14 cellular contexts compared by ENCODE assay signal in genomic region chr1:221723018-221723917, GRCh38. TPM values are rescaled to one million over a fixed set of nuclear protein-coding genes. Genes with fewer than 3 reads are reported as not detected.
DNase-seq lines count a peak whose midpoint lies in the region; ATAC-seq and TF ChIP-seq lines count a peak whose summit lies in the region.
"Had no signal": no experiment of that assay in that cellular context is flagged by ENCODE, and none has a peak within 500 bp of the region (broad histone marks: within the 10 kb centered on the region; RNA-seq: fewer than 3 reads in every experiment).

No MANE protein-coding gene starts in this region.

- peaks cover 58% of the 10 kb centered on the region for H3K36me3 Mint-ChIP-seq in activated T-helper 1 cell treated with anti-CD3 and anti-CD28 coated beads, Interleukin-12 subunit alpha, Interleukin-12 subunit beta, Interleukin-2, Interleukin-4 antibody, amounts not matched to agents 30 ng/mL and 10 ng/mL and 1 ng/mL, durations not matched to agents 14 hours and 24 hours and 36 hours (ENCODE audit: low read depth)
- peaks cover 7 to 14% (median 14%) of the 10 kb centered on the region in 3 donors for H3K36me3 Mint-ChIP-seq in CD8-positive, alpha-beta memory T cell

- H3K4me1 Mint-ChIP-seq in activated T-helper 1 cell treated with anti-CD3 and anti-CD28 coated beads, Interleukin-12 subunit alpha, Interleukin-12 subunit beta, Interleukin-2, Interleukin-4 antibody, amounts not matched to agents 30 ng/mL and 10 ng/mL and 1 ng/mL, durations not matched to agents 14 hours and 24 hours and 36 hours (ENCODE audit: low read depth): peaks cover 85% of the 10 kb centered on the region
- H3K4me1 Mint-ChIP-seq in CD8-positive, alpha-beta memory T cell: peaks cover 32 to 58% (median 52%) of the 10 kb centered on the region in 3 donors

- POLR2A ChIA-PET in CD8-positive, alpha-beta memory T cell (lab: Charles Lee): interaction anchor here (1.4 kb wide), 1 partner anchor 10 kb away, joined by 4 read pairs; no protein-coding TSS in a partner anchor

- TF ChIP-seq CTCF in AG10803 (conservative IDR thresholded peaks at IDR 0.05; ENCODE audit: low read length): no peak

- CTCF ChIA-PET in CD8-positive, alpha-beta memory T cell (lab: Charles Lee): interaction anchor here (1.0 kb wide), 1 partner anchor 8 kb away, joined by 3 read pairs; no protein-coding TSS in a partner anchor

- H3K27ac Mint-ChIP-seq in activated T-helper 1 cell treated with anti-CD3 and anti-CD28 coated beads, Interleukin-12 subunit alpha, Interleukin-12 subunit beta, Interleukin-2, Interleukin-4 antibody, amounts not matched to agents 30 ng/mL and 10 ng/mL and 1 ng/mL, durations not matched to agents 14 hours and 24 hours and 36 hours: peak overlapping the region; percentile 25
- peak overlapping the region in 1 of 8 donors; percentile 44 for H3K27ac Mint-ChIP-seq in CD8-positive, alpha-beta memory T cell

- no peak overlapping the region for H3K27ac ChIP-seq in CD8-positive, alpha-beta memory T cell (ENCODE audit: low read depth, low read length)
- H3K27ac ChIP-seq: ascending aorta, HL-60 had no signal

- no peaks in the 10 kb centered on the region for H3K27me3 ChIP-seq in CD8-positive, alpha-beta memory T cell (ENCODE audit: insufficient read depth, low read length, poor library complexity, severe bottlenecking)
- H3K27me3 ChIP-seq: ascending aorta, testis had no signal

- no peak overlapping the region for H3K4me3 Mint-ChIP-seq in activated T-helper 1 cell treated with anti-CD3 and anti-CD28 coated beads, Interleukin-12 subunit alpha, Interleukin-12 subunit beta, Interleukin-2, Interleukin-4 antibody, amounts not matched to agents 30 ng/mL and 10 ng/mL and 1 ng/mL, durations not matched to agents 14 hours and 24 hours and 36 hours
- H3K4me3 Mint-ChIP-seq in CD8-positive, alpha-beta memory T cell: peak overlapping the region in 1 of 7 donors; percentile 36
- H3K4me3 Mint-ChIP-seq: CD4-positive, alpha-beta memory T cell had no signal

- no peak overlapping the region for H3K4me3 ChIP-seq in AG10803 (ENCODE audit: low read length)
- H3K4me3 ChIP-seq in CD8-positive, alpha-beta memory T cell (ENCODE audit: low read length): no peak overlapping the region
- H3K4me3 ChIP-seq: ascending aorta, testis had no signal

- no peaks in the 10 kb centered on the region for H3K9me3 ChIP-seq in CD8-positive, alpha-beta memory T cell (ENCODE audit: low read length)
- H3K9me3 ChIP-seq: ascending aorta, testis had no signal

- peaks cover 30% of the 10 kb centered on the region for H3K4me1 ChIP-seq in CD8-positive, alpha-beta memory T cell (ENCODE audit: insufficient read depth, low read length)
- H3K4me1 ChIP-seq: testis had no signal

- intact Hi-C loops in activated T-helper 1 cell treated with anti-CD3 and anti-CD28 coated beads, Interleukin-12 subunit alpha, Interleukin-12 subunit beta, Interleukin-2, Interleukin-4 antibody, amounts not matched to agents 30 ng/mL and 10 ng/mL and 1 ng/mL, durations not matched to agents 14 hours and 24 hours and 36 hours (cut with micrococcal nuclease): no loop called here

- H3K9me3 Mint-ChIP-seq in activated T-helper 1 cell treated with anti-CD3 and anti-CD28 coated beads, Interleukin-12 subunit alpha, Interleukin-12 subunit beta, Interleukin-2, Interleukin-4 antibody, amounts not matched to agents 30 ng/mL and 10 ng/mL and 1 ng/mL, durations not matched to agents 14 hours and 24 hours and 36 hours: peaks cover 19% of the 10 kb centered on the region
- H3K9me3 Mint-ChIP-seq in CD8-positive, alpha-beta memory T cell: peaks cover 0 to 11% (median 5%) of the 10 kb centered on the region in 5 donors

- H3K36me3 ChIP-seq in CD8-positive, alpha-beta memory T cell (ENCODE audit: insufficient read depth, low read length): no peaks in the 10 kb centered on the region
- H3K36me3 ChIP-seq: ascending aorta had no signal

- DNase-seq in AG10803 (ENCODE audit: low read depth): peak; percentile 42
- no peak for DNase-seq in activated T-helper 1 cell treated with anti-CD3 and anti-CD28 coated beads, Interleukin-12 subunit alpha, Interleukin-12 subunit beta, Interleukin-2, Interleukin-4 antibody, amounts not matched to agents 30 ng/mL and 10 ng/mL and 1 ng/mL, durations not matched to agents 14 hours and 24 hours and 36 hours (ENCODE audit: low spot score)
- DNase-seq in kidney tubule cell (ENCODE audit: low spot score): peak; percentile 52
- no peak for DNase-seq in CD8-positive, alpha-beta memory T cell
- DNase-seq in NCI-H69 (lab: John Stamatoyannopoulos, UW): no peak
- DNase-seq: CD4-positive, alpha-beta memory T cell; NCI-H1105 treated with DMSO at 0.1 percent for 48 hours; stimulated activated CD4-positive, alpha-beta T cell treated with anti-CD3 and anti-CD28 coated beads, Interleukin-1b, Interleukin-23, amount 100 ng/mL, for 48 hours; testis had no signal

- ATAC-seq in GM19463 (IDR thresholded peaks at IDR 0.05; ENCODE audit: unreplicated experiment) (peak; percentile 32), HG03025 (IDR thresholded peaks at IDR 0.05; ENCODE audit: low FRiP score, unreplicated experiment) (no peak), HG03469 (IDR thresholded peaks at IDR 0.05; ENCODE audit: unreplicated experiment) (no peak)

- no peaks in the 10 kb centered on the region for H3K27me3 Mint-ChIP-seq in activated T-helper 1 cell treated with anti-CD3 and anti-CD28 coated beads, Interleukin-12 subunit alpha, Interleukin-12 subunit beta, Interleukin-2, Interleukin-4 antibody, amounts not matched to agents 30 ng/mL and 10 ng/mL and 1 ng/mL, durations not matched to agents 14 hours and 24 hours and 36 hours (ENCODE audit: insufficient read depth)
- H3K27me3 Mint-ChIP-seq in CD8-positive, alpha-beta memory T cell: peaks cover 0 to 3% of the 10 kb centered on the region in 2 donors
- H3K27me3 Mint-ChIP-seq: CD4-positive, alpha-beta memory T cell had no signal

RNA-seq across cellular contexts. Expression of gene DUSP10, which starts 18.6 kb away (rescaled TPM):
- total RNA-seq in activated T-helper 1 cell treated with anti-CD3 and anti-CD28 coated beads, Interleukin-12 subunit alpha, Interleukin-12 subunit beta, Interleukin-2, Interleukin-4 antibody, amounts not matched to agents 30 ng/mL and 10 ng/mL and 1 ng/mL, durations not matched to agents 14 hours and 24 hours and 36 hours: 19.2 and 19.4 TPM in 2 replicates
- total RNA-seq in CD8-positive, alpha-beta memory T cell: 10 to 100 TPM; 23.7 to 25.4 TPM
- polyA plus RNA-seq in CD8-positive, alpha-beta memory T cell: 8.0 TPM

Comparison
In these comparisons a context has a peak if more than half of its experiments do, and no peak if none do; other contexts are left out.
1. DNase-seq: peak in AG10803 (single experiment) and kidney tubule cell (single experiment); none in activated T-helper 1 cell treated with anti-CD3 and anti-CD28 coated beads, Interleukin-12 subunit alpha, Interleukin-12 subunit beta, Interleukin-2, Interleukin-4 antibody, amounts not matched to agents 30 ng/mL and 10 ng/mL and 1 ng/mL, durations not matched to agents 14 hours and 24 hours and 36 hours (single experiment), CD8-positive, alpha-beta memory T cell (0 of 5) and NCI-H69 (single experiment).